In genomic region chr4:183541081-183542045, GRCh38 we compare ENCODE assay signal across 17 cellular contexts. TPM values are rescaled to one million over a fixed set of nuclear protein-coding genes. Genes with fewer than 3 reads are reported as not detected.
A peak's percentile ranks its signal among the peaks of the same experiment; 100 is the strongest.
DNase-seq lines count a peak whose midpoint lies in the region; ATAC-seq and TF ChIP-seq lines count a peak whose summit lies in the region.
"Had no signal": no experiment of that assay in that cellular context is flagged by ENCODE, and none has a peak within 500 bp of the region (broad histone marks: within the 10 kb centered on the region; RNA-seq: fewer than 3 reads in every experiment).

No MANE protein-coding gene starts in this region.

- CTCF ChIA-PET in Panc1 (lab: Charles Lee) = interaction anchor here (0.5 kb wide), 1 partner anchor 63 kb away, joined by 3 read pairs; no protein-coding TSS in a partner anchor
- CTCF ChIA-PET in activated CD8-positive, alpha-beta memory T cell treated with anti-CD3 and anti-CD28 coated beads, Interleukin-2, amount 10 ng/mL, durations not matched to agents 7 days and 5 days (lab: Charles Lee) = interaction anchor here (1.0 kb wide), 2 partner anchors 18 to 62 kb away, joined by 3 read pairs; no protein-coding TSS in a partner anchor

- intact Hi-C loops in Panc1 (cut with micrococcal nuclease; ENCODE audit: unreplicated experiment) = no loop called here

- peaks cover 2% of the 10 kb centered on the region for H3K27me3 Mint-ChIP-seq in glutamatergic neuron (ENCODE audit: unreplicated experiment)
- peaks cover 5% of the 10 kb centered on the region for H3K27me3 Mint-ChIP-seq in progenitor cell of endocrine pancreas
- H3K27me3 Mint-ChIP-seq in activated CD8-positive, alpha-beta memory T cell treated with anti-CD3 and anti-CD28 coated beads, Interleukin-2, amount 10 ng/mL, durations not matched to agents 7 days and 5 days = peaks cover 19% of the 10 kb centered on the region

- no peaks in the 10 kb centered on the region for H3K36me3 Mint-ChIP-seq in glutamatergic neuron (ENCODE audit: unreplicated experiment)
- H3K36me3 Mint-ChIP-seq in progenitor cell of endocrine pancreas (ENCODE audit: insufficient read depth) = peaks cover 3% of the 10 kb centered on the region
- no peaks in the 10 kb centered on the region for H3K36me3 Mint-ChIP-seq in activated CD8-positive, alpha-beta memory T cell treated with anti-CD3 and anti-CD28 coated beads, Interleukin-2, amount 10 ng/mL, durations not matched to agents 7 days and 5 days

- peak; percentile 38; the same call in 1 of the 2 replicates for ATAC-seq in Panc1
- ATAC-seq in activated CD8-positive, alpha-beta memory T cell treated with anti-CD3 and anti-CD28 coated beads, Interleukin-2, amount 10 ng/mL, durations not matched to agents 7 days and 5 days = no peak
- ATAC-seq: PC-3 had no signal

- peak; percentile 4 for DNase-seq in DMS53 (lab: John Stamatoyannopoulos, UW)
- no peak for DNase-seq in DMS53 treated with DMSO at 0.1 percent for 48 hours (lab: John Stamatoyannopoulos, UW; ENCODE audit: unreplicated experiment)
- no peak for DNase-seq in Panc1 (ENCODE audit: low read depth, low spot score)
- peak; percentile 44 for DNase-seq in glutamatergic neuron
- no peak for DNase-seq in progenitor cell of endocrine pancreas (ENCODE audit: low spot score, unreplicated experiment)
- no peak for DNase-seq in OCI-M2 (lab: John Stamatoyannopoulos, UW; ENCODE audit: unreplicated experiment)
- no peak for DNase-seq in activated CD8-positive, alpha-beta memory T cell treated with anti-CD3 and anti-CD28 coated beads, Interleukin-2, amount 10 ng/mL, durations not matched to agents 7 days and 5 days
- no peak for DNase-seq in KG1 (lab: John Stamatoyannopoulos, UW)
- DNase-seq: 8988T; activated effector memory CD4-positive, alpha-beta T cell treated with anti-CD3 and anti-CD28 coated beads, Interleukin-2, amount 50 U/mL, for 16 hours; COR-L47; dorsolateral prefrontal cortex; hippocampal formation; NCI-H1436 treated with DMSO at 0.1 percent for 48 hours; PC-3; right lobe of liver had no signal

- H3K9me3 ChIP-seq in Panc1 (ENCODE audit: control insufficient read depth, insufficient read depth, low read depth, low read length) = no peaks in the 10 kb centered on the region
- H3K9me3 ChIP-seq: right lobe of liver, thyroid gland had no signal

- no peak overlapping the region for H3K27ac ChIP-seq in Panc1 (ENCODE audit: low read length)
- H3K27ac ChIP-seq: dorsolateral prefrontal cortex, right lobe of liver, thyroid gland had no signal

- in situ Hi-C loops in Panc1 (cut with HindIII; ENCODE audit: low pct_unique_long_range_greater_than_20kb, low sequenced_read_pairs) = no loop called here

- H3K4me3 Mint-ChIP-seq in glutamatergic neuron (ENCODE audit: unreplicated experiment) (no peak overlapping the region), progenitor cell of endocrine pancreas (ENCODE audit: low read depth) (no peak overlapping the region)
- no peak overlapping the region for H3K4me3 Mint-ChIP-seq in activated CD8-positive, alpha-beta memory T cell treated with anti-CD3 and anti-CD28 coated beads, Interleukin-2, amount 10 ng/mL, durations not matched to agents 7 days and 5 days

- H3K27me3 ChIP-seq in Panc1 (ENCODE audit: control insufficient read depth, insufficient read depth, low read length) = no peaks in the 10 kb centered on the region
- H3K27me3 ChIP-seq: right lobe of liver, thyroid gland had no signal

- TF ChIP-seq CTCF in Panc1 (IDR thresholded peaks at IDR 0.05) (no peak), glutamatergic neuron (IDR thresholded peaks at IDR 0.05; ENCODE audit: partially characterized antibody, unreplicated experiment) (no peak), progenitor cell of endocrine pancreas (IDR thresholded peaks at IDR 0.05; ENCODE audit: unreplicated experiment) (no peak)

- no peaks in the 10 kb centered on the region for H3K4me1 ChIP-seq in Panc1 (ENCODE audit: control insufficient read depth, insufficient read depth, low read length)
- H3K4me1 ChIP-seq: right lobe of liver, thyroid gland had no signal

- H3K27ac Mint-ChIP-seq in glutamatergic neuron (ENCODE audit: unreplicated experiment) (no peak overlapping the region), progenitor cell of endocrine pancreas (peak overlapping the region; percentile 67)
- H3K27ac Mint-ChIP-seq in activated CD8-positive, alpha-beta memory T cell treated with anti-CD3 and anti-CD28 coated beads, Interleukin-2, amount 10 ng/mL, durations not matched to agents 7 days and 5 days = no peak overlapping the region

- H3K4me1 Mint-ChIP-seq in glutamatergic neuron (ENCODE audit: low read depth, unreplicated experiment) (peaks cover 3% of the 10 kb centered on the region), progenitor cell of endocrine pancreas (ENCODE audit: low read depth) (peaks cover 17% of the 10 kb centered on the region)
- H3K4me1 Mint-ChIP-seq in activated CD8-positive, alpha-beta memory T cell treated with anti-CD3 and anti-CD28 coated beads, Interleukin-2, amount 10 ng/mL, durations not matched to agents 7 days and 5 days = no peaks in the 10 kb centered on the region

- no peaks in the 10 kb centered on the region for H3K36me3 ChIP-seq in Panc1 (ENCODE audit: control insufficient read depth, insufficient read depth, low read length)
- H3K36me3 ChIP-seq: right lobe of liver, thyroid gland had no signal

- H3K9me3 Mint-ChIP-seq in glutamatergic neuron (ENCODE audit: unreplicated experiment) = no peaks in the 10 kb centered on the region
- H3K9me3 Mint-ChIP-seq in progenitor cell of endocrine pancreas (ENCODE audit: low read depth) = peaks cover 7% of the 10 kb centered on the region
- no peaks in the 10 kb centered on the region for H3K9me3 Mint-ChIP-seq in activated CD8-positive, alpha-beta memory T cell treated with anti-CD3 and anti-CD28 coated beads, Interleukin-2, amount 10 ng/mL, durations not matched to agents 7 days and 5 days (ENCODE audit: low read depth)

- BruUV-seq in Panc1 (replicated peaks; lab: Mats Ljungman, UMichigan) = no TSS peak

- H3K4me3 ChIP-seq in Panc1 (ENCODE audit: low read depth in 2 of 2, low read length in 2 of 2) = no peak overlapping the region
- H3K4me3 ChIP-seq: dorsolateral prefrontal cortex, right lobe of liver, thyroid gland had no signal

- POLR2A ChIA-PET in Panc1 (lab: Charles Lee) = no interaction called here

RNA-seq across cellular contexts. Expression of gene ING2, which starts 36.5 kb away (rescaled TPM):
- total RNA-seq in Panc1 (2021; ENCODE audit: unreplicated experiment) (11.8 TPM), glutamatergic neuron (ENCODE audit: unreplicated experiment) (4.8 TPM), progenitor cell of endocrine pancreas (19.2 and 19.9 TPM in 2 replicates)
- 12.2 TPM for polyA plus RNA-seq in Panc1 (2012; ENCODE audit: insufficient read length)
- total RNA-seq in activated CD8-positive, alpha-beta memory T cell treated with anti-CD3 and anti-CD28 coated beads, Interleukin-2, amount 10 ng/mL, durations not matched to agents 7 days and 5 days = 10 to 100 TPM; 11.4 to 12.4 TPM

Comparison
In these comparisons a context has a peak if more than half of its experiments do, and no peak if none do; other contexts are left out.
1. DNase-seq: peak in DMS53 (single experiment) and glutamatergic neuron (single experiment); none in DMS53 treated with DMSO at 0.1 percent for 48 hours (single experiment), Panc1 (single experiment), progenitor cell of endocrine pancreas (single experiment), OCI-M2 (single experiment), activated CD8-positive, alpha-beta memory T cell treated with anti-CD3 and anti-CD28 coated beads, Interleukin-2, amount 10 ng/mL, durations not matched to agents 7 days and 5 days (single experiment) and KG1 (single experiment).